ENCODE assay signal across 18 cellular contexts in the genomic region with DNA sequence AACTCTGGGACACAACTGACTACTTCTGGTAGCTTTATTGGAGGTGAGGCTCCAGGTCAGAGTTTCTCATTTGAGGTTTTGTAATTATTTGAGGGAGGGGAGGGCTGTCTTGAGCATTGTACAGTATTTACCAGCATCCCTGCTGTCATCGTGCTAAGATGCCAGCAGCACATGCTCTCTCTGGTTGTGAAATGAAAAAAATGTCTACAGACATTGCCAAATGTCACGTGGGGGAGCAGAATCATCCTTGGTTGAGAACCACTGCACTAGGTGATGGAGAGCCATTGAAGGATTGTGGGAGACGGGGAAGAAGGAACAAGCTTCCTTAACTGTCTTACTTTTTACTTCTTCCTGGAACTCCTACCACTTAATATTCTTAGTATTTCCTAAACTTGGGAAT. TPM values are rescaled to one million over a fixed set of nuclear protein-coding genes. Genes with fewer than 3 reads are reported as not detected.
DNase-seq lines count a peak whose midpoint lies in the region; ATAC-seq, FAIRE-seq and TF ChIP-seq lines count a peak whose summit lies in the region.
"Had no signal": no experiment of that assay in that cellular context is flagged by ENCODE, and none has a peak within 500 bp of the region (broad histone marks: within the 10 kb centered on the region; RNA-seq: fewer than 3 reads in every experiment).

No MANE protein-coding gene starts in this region.

- POLR2A ChIA-PET in WTC11 (lab: Charles Lee) = interaction anchor here (0.6 kb wide), 1 partner anchor 9 kb away, joined by 4 read pairs; no protein-coding TSS in a partner anchor

- H3K36me3 Mint-ChIP-seq in T-helper 17 cell (ENCODE audit: low read depth) (peaks cover 3% of the 10 kb centered on the region), WTC11 (peaks cover 3% of the 10 kb centered on the region; the same call in 1 of the 2 replicates)

- TF ChIP-seq POLR2A in GM12891 (IDR thresholded peaks at IDR 0.05; ENCODE audit: low read depth, low read length) = no peak

- H3K4me3 ChIP-seq in fibroblast of pulmonary artery (replicated peaks; ENCODE audit: low read depth, low read length) = no peak overlapping the region
- H3K4me3 ChIP-seq: PC-9, smooth muscle cell, thoracic aorta had no signal

- ATAC-seq in T-helper 17 cell (no peak), WTC11 (no peak), HG03442 (IDR thresholded peaks at IDR 0.05; ENCODE audit: unreplicated experiment) (no peak)
- ATAC-seq: activated CD4-positive, CD25-positive, alpha-beta regulatory T cell treated with anti-CD3 and anti-CD28 coated beads, Interleukin-2, amount 50 U/mL, for 24 hours had no signal

- TF ChIP-seq CTCF in fibroblast of pulmonary artery (IDR thresholded peaks at IDR 0.05; ENCODE audit: low read length, missing control alignments) (no peak), WTC11 (IDR thresholded peaks at IDR 0.05) (no peak)

- H3K4me1 Mint-ChIP-seq in T-helper 17 cell (peaks cover 49% of the 10 kb centered on the region), WTC11 (peaks cover 44% of the 10 kb centered on the region)

- no peaks in the 10 kb centered on the region for H3K9me3 ChIP-seq in T-helper 17 cell (ENCODE audit: control insufficient read depth, low read length, poor library complexity, severe bottlenecking)
- H3K9me3 ChIP-seq: thoracic aorta had no signal

- CTCF ChIA-PET in WTC11 (lab: Charles Lee) = no interaction called here

- peak; percentile 59 for FAIRE-seq in GM12891 (lab: Jason Lieb, UNC)
- FAIRE-seq: frontal cortex had no signal

- H3K27ac Mint-ChIP-seq in T-helper 17 cell = peak overlapping the region; percentile 66
- no peak overlapping the region; the same call in 1 of the 2 replicates for H3K27ac Mint-ChIP-seq in WTC11

- H3K27me3 Mint-ChIP-seq in T-helper 17 cell (no peaks in the 10 kb centered on the region), WTC11 (ENCODE audit: low read depth) (no peaks in the 10 kb centered on the region)

- DNase-seq in AG08395 (ENCODE audit: low spot score) (peak; percentile 9), GM12891 (ENCODE audit: insufficient read length, low spot score) (no peak), T-helper 17 cell (no peak), fibroblast of pulmonary artery (ENCODE audit: low read depth) (peak; percentile 39), HK-2 (ENCODE audit: unreplicated experiment) (no peak), LoVo (ENCODE audit: low spot score) (no peak), WTC11 (ENCODE audit: low spot score) (no peak)
- DNase-seq: activated T-cell treated with anti-CD3 and anti-CD28 coated beads, Interleukin-2, amount 50 U/mL, for 1 hour; DMS 273 treated with DMSO at 0.1 percent for 48 hours; mesendoderm; NCI-H1092 treated with DMSO at 0.1 percent for 48 hours; NCI-H345; PC-9 had no signal

- H3K4me3 Mint-ChIP-seq in T-helper 17 cell (peak overlapping the region; percentile 57), WTC11 (no peak overlapping the region)

- peaks cover 5% of the 10 kb centered on the region; the same call in 1 of the 2 replicates for H3K9me3 Mint-ChIP-seq in WTC11

TF ChIP-seq in GM12891, 5 proteins besides CTCF, POLR2A, EP300 and RAD21:
- TF ChIP-seq POLR2AphosphoS5 (IDR thresholded peaks at IDR 0.05; ENCODE audit: low read depth, low read length) = no peak
- no peak for TF ChIP-seq SPI1 (IDR thresholded peaks at IDR 0.05; ENCODE audit: low read depth, low read length)
- no peak for TF ChIP-seq PAX5 (IDR thresholded peaks at IDR 0.05; ENCODE audit: insufficient read depth, low read length, severe bottlenecking)
- no peak for TF ChIP-seq POU2F2 (IDR thresholded peaks at IDR 0.05; ENCODE audit: low read depth, low read length)
- TF ChIP-seq TAF1 (IDR thresholded peaks at IDR 0.05; ENCODE audit: low read depth, low read length) = no peak

TF ChIP-seq in WTC11, 78 proteins besides CTCF, POLR2A, EP300 and RAD21:
- no peak for TF ChIP-seq CREM (CRISPR knock-in tag; IDR thresholded peaks at IDR 0.05)
- no peak for TF ChIP-seq PRRX2 (CRISPR knock-in tag; IDR thresholded peaks at IDR 0.05)
- TF ChIP-seq FOXJ3 (CRISPR knock-in tag; IDR thresholded peaks at IDR 0.05; ENCODE audit: borderline replicate concordance) = no peak

RNA-seq across cellular contexts. Expression of gene SEPTIN7, which starts 5.0 kb away (rescaled TPM):
- polyA plus RNA-seq in GM12891 (2012; ENCODE audit: low read depth, missing spikeins) = 234 TPM
- 100 to 1,000 TPM; 191 to 220 TPM for total RNA-seq in T-helper 17 cell
- 153 to 161 TPM (median 158 TPM) in 3 replicates for total RNA-seq in WTC11 (2021)

Comparison
In these comparisons a context has a peak if more than half of its experiments do, and no peak if none do; other contexts are left out.
1. DNase-seq: peak in AG08395 (single experiment) and fibroblast of pulmonary artery (single experiment); none in GM12891 (single experiment), T-helper 17 cell (0 of 3), HK-2 (single experiment), LoVo (single experiment) and WTC11 (single experiment).